In the genomic region with DNA sequence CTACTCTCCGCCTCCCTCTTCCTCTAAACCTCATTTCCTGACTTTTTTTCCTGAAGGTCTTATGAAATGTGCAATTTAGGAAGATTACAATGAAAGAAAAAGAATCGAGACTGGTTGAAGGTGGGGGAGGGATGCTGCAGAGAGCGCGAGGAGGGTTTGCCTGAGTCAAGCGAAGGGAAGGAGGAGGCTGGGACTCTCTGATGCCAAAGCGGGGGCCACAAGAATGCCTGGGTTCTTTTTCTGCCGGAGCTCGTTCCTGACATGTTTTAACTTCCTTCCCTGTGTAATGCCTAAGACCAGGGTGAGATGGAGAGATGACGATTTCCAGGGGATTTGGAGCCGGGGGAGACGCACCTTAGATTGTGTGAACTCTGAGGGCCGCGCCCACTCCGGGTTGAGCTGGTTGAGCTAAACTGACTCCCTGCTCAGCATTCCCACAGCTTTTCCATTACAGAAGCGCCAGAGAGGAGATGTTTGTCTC, we compare ENCODE assay signal across 10 cellular contexts.
A peak's percentile ranks its signal among the peaks of the same experiment; 100 is the strongest.
DNase-seq lines count a peak whose midpoint lies in the region; FAIRE-seq and TF ChIP-seq lines count a peak whose summit lies in the region.
"Had no signal": no experiment of that assay in that cellular context is flagged by ENCODE, and none has a peak within 500 bp of the region (broad histone marks: within the 10 kb centered on the region; RNA-seq: fewer than 3 reads in every experiment).

No MANE protein-coding gene starts in this region.

- H3K36me3 Mint-ChIP-seq in CD4-positive, alpha-beta memory T cell: peaks cover 1 to 3% of the 10 kb centered on the region in 2 donors
- H3K36me3 Mint-ChIP-seq in activated CD4-positive, alpha-beta T cell treated with anti-CD3 and anti-CD28 coated beads, Interleukin-2, amount 10 ng/mL, durations not matched to agents 7 days and 5 days (ENCODE audit: low read depth): no peaks in the 10 kb centered on the region

- no peak overlapping the region for H3K9ac ChIP-seq in kidney (ENCODE audit: low read length in 2 of 2)
- H3K9ac ChIP-seq: SK-N-SH had no signal

- DNase-seq in NCI-H2227 treated with DMSO at 0.1 percent for 48 hours (lab: John Stamatoyannopoulos, UW) (peak; percentile 60), esophagus muscularis mucosa (ENCODE audit: extremely low spot score) (peak; percentile 91), middle frontal gyrus (ENCODE audit: extremely low spot score, low spot score) (peak; percentile 55), tibial artery (peak in 1 of 2 donors; percentile 67), kidney (no peak), ecto neural progenitor cell (ENCODE audit: low spot score) (no peak)
- DNase-seq in CD4-positive, alpha-beta memory T cell: no peak
- DNase-seq in activated CD4-positive, alpha-beta T cell treated with anti-CD3 and anti-CD28 coated beads, Interleukin-2, amount 10 ng/mL, durations not matched to agents 7 days and 5 days: no peak

- POLR2A ChIA-PET in CD4-positive, alpha-beta memory T cell (lab: Charles Lee; ENCODE audit: partially characterized antibody): no interaction called here
- POLR2A ChIA-PET in activated CD4-positive, alpha-beta T cell treated with anti-CD3 and anti-CD28 coated beads, Interleukin-2, amount 10 ng/mL, durations not matched to agents 7 days and 5 days (lab: Charles Lee): no interaction called here

- H3K27ac Mint-ChIP-seq in CD4-positive, alpha-beta memory T cell: no peak overlapping the region
- no peak overlapping the region for H3K27ac Mint-ChIP-seq in activated CD4-positive, alpha-beta T cell treated with anti-CD3 and anti-CD28 coated beads, Interleukin-2, amount 10 ng/mL, durations not matched to agents 7 days and 5 days

- H3K9me3 ChIP-seq in esophagus muscularis mucosa (no peaks in the 10 kb centered on the region), tibial artery (no peaks in the 10 kb centered on the region), kidney (ENCODE audit: control insufficient read depth in 1 of 2, low read length in 2 of 2) (no peaks in the 10 kb centered on the region)
- H3K9me3 ChIP-seq in CD4-positive, alpha-beta memory T cell (ENCODE audit: control insufficient read depth in 1 of 2, low read length in 2 of 2): no peaks in the 10 kb centered on the region
- H3K9me3 ChIP-seq: SK-N-SH had no signal

- H3K4me1 ChIP-seq in esophagus muscularis mucosa: peaks cover 5 to 48% (median 35%) of the 10 kb centered on the region in 4 donors
- peaks cover 0 to 12% (median 3%) of the 10 kb centered on the region in 4 donors for H3K4me1 ChIP-seq in tibial artery
- H3K4me1 ChIP-seq in kidney (ENCODE audit: control insufficient read depth in 1 of 2, insufficient read depth in 1 of 2, low read depth in 1 of 2, low read length in 2 of 2): no peaks in the 10 kb centered on the region
- H3K4me1 ChIP-seq in CD4-positive, alpha-beta memory T cell (ENCODE audit: insufficient read depth, low read length): no peaks in the 10 kb centered on the region

- no peak overlapping the region for H3K4me3 Mint-ChIP-seq in CD4-positive, alpha-beta memory T cell
- no peak overlapping the region for H3K4me3 Mint-ChIP-seq in activated CD4-positive, alpha-beta T cell treated with anti-CD3 and anti-CD28 coated beads, Interleukin-2, amount 10 ng/mL, durations not matched to agents 7 days and 5 days

- no peak for TF ChIP-seq POLR2A in esophagus muscularis mucosa (IDR thresholded peaks at IDR 0.05; ENCODE audit: low read depth)

- peak overlapping the region; percentile 48 to 62 (median 58) for H3K4me3 ChIP-seq in esophagus muscularis mucosa
- peak overlapping the region; percentile 52 to 62 for H3K4me3 ChIP-seq in tibial artery
- no peak overlapping the region for H3K4me3 ChIP-seq in kidney (ENCODE audit: low read length in 2 of 2)
- no peak overlapping the region for H3K4me3 ChIP-seq in CD4-positive, alpha-beta memory T cell (ENCODE audit: low read length in 2 of 2)

- H3K36me3 ChIP-seq in esophagus muscularis mucosa (no peaks in the 10 kb centered on the region), tibial artery (no peaks in the 10 kb centered on the region), kidney (ENCODE audit: control insufficient read depth in 1 of 2, insufficient read depth in 2 of 2, low read length in 2 of 2) (no peaks in the 10 kb centered on the region)
- no peaks in the 10 kb centered on the region for H3K36me3 ChIP-seq in CD4-positive, alpha-beta memory T cell (ENCODE audit: insufficient read depth, low read length)

- H3K27me3 Mint-ChIP-seq in CD4-positive, alpha-beta memory T cell: peaks cover 12 to 18% of the 10 kb centered on the region in 2 donors
- H3K27me3 Mint-ChIP-seq in activated CD4-positive, alpha-beta T cell treated with anti-CD3 and anti-CD28 coated beads, Interleukin-2, amount 10 ng/mL, durations not matched to agents 7 days and 5 days: peaks cover 45% of the 10 kb centered on the region

- WGBS in esophagus muscularis mucosa: 18% methylated on average over 15 of the region's 15 CpGs

- H3K9me3 Mint-ChIP-seq in CD4-positive, alpha-beta memory T cell: peaks cover 0 to 6% (median 3%) of the 10 kb centered on the region in 8 donors
- H3K9me3 Mint-ChIP-seq in activated CD4-positive, alpha-beta T cell treated with anti-CD3 and anti-CD28 coated beads, Interleukin-2, amount 10 ng/mL, durations not matched to agents 7 days and 5 days: no peaks in the 10 kb centered on the region

- intact Hi-C loops in esophagus muscularis mucosa (cut with DNase I): loop anchor here (5.0 to 10.0 kb wide), 2 partner anchors 66 to 482 kb away; no protein-coding TSS in a partner anchor
- intact Hi-C loops in tibial artery (cut with DNase I; ENCODE audit: low total_unique reads): no loop called here
- intact Hi-C loops in kidney (cut with DNase I): no loop called here
- intact Hi-C loops in CD4-positive, alpha-beta memory T cell (cut with micrococcal nuclease): no loop called here

- H3K4me1 Mint-ChIP-seq in CD4-positive, alpha-beta memory T cell: peaks cover 0 to 4% (median under 1%) of the 10 kb centered on the region in 4 donors
- H3K4me1 Mint-ChIP-seq in activated CD4-positive, alpha-beta T cell treated with anti-CD3 and anti-CD28 coated beads, Interleukin-2, amount 10 ng/mL, durations not matched to agents 7 days and 5 days: no peaks in the 10 kb centered on the region

- TF ChIP-seq EP300 in esophagus muscularis mucosa (IDR thresholded peaks at IDR 0.05): no peak

- H3K27ac ChIP-seq in esophagus muscularis mucosa (replicated peaks in 1 of 4) (peak overlapping the region; percentile 90 to 95 (median 92)), tibial artery (peak overlapping the region; percentile 92 to 96), kidney (ENCODE audit: low read depth in 2 of 2, low read length in 2 of 2) (no peak overlapping the region)
- no peak overlapping the region for H3K27ac ChIP-seq in CD4-positive, alpha-beta memory T cell (ENCODE audit: low read depth, low read length)

- FAIRE-seq in kidney (lab: Jason Lieb, UNC): no peak
- FAIRE-seq: colon had no signal

- TF ChIP-seq CTCF in esophagus muscularis mucosa (IDR thresholded peaks at IDR 0.05) (no peak), tibial artery (IDR thresholded peaks at IDR 0.05) (no peak), kidney (IDR thresholded peaks at IDR 0.05; ENCODE audit: borderline replicate concordance, extremely low read depth, insufficient read depth) (no peak)

- no peaks in the 10 kb centered on the region for H3K27me3 ChIP-seq in esophagus muscularis mucosa
- no peaks in the 10 kb centered on the region for H3K27me3 ChIP-seq in tibial artery
- no peaks in the 10 kb centered on the region for H3K27me3 ChIP-seq in CD4-positive, alpha-beta memory T cell (ENCODE audit: insufficient read depth, low read length)

- CTCF ChIA-PET in CD4-positive, alpha-beta memory T cell (lab: Charles Lee; ENCODE audit: partially characterized antibody): no interaction called here
- CTCF ChIA-PET in activated CD4-positive, alpha-beta T cell treated with anti-CD3 and anti-CD28 coated beads, Interleukin-2, amount 10 ng/mL, durations not matched to agents 7 days and 5 days (lab: Charles Lee): no interaction called here

Comparison
In these comparisons a context has a peak if more than half of its experiments do, and no peak if none do; other contexts are left out.
1. DNase-seq: peak in NCI-H2227 treated with DMSO at 0.1 percent for 48 hours (single experiment), esophagus muscularis mucosa (single experiment) and middle frontal gyrus (single experiment); none in kidney (single experiment), CD4-positive, alpha-beta memory T cell (0 of 5), activated CD4-positive, alpha-beta T cell treated with anti-CD3 and anti-CD28 coated beads, Interleukin-2, amount 10 ng/mL, durations not matched to agents 7 days and 5 days (single experiment) and ecto neural progenitor cell (single experiment).
2. H3K27ac ChIP-seq: peak in esophagus muscularis mucosa (4 of 4) and tibial artery (2 of 2); none in kidney (0 of 2) and CD4-positive, alpha-beta memory T cell (single experiment).
3. H3K4me3 ChIP-seq: peak in esophagus muscularis mucosa (4 of 4) and tibial artery (2 of 2); none in kidney (0 of 2) and CD4-positive, alpha-beta memory T cell (0 of 2).